In the genomic region with DNA sequence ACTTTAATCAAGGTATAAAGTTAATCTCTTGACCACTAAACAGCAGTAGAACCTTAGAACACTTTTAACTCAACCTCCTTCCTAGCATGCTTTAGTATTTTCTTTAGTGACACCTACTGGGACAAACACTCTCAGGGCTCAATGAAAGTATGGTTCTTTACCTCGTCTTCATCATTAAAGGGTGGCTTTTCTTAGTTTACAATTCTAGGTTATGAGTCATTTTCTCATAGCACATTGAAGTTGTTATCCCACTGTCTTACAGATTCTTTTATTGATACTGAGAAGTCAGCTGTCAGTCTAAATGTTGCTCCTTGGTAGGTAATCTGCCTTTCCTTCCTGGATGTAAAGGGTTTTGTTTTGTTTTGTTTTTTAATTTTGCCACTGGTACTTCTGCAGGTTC, we compare ENCODE assay signal across 25 cellular contexts. TPM values are rescaled to one million over a fixed set of nuclear protein-coding genes. Genes with fewer than 3 reads are reported as not detected.
"Had no signal": no experiment of that assay in that cellular context is flagged by ENCODE, and none has a peak within 500 bp of the region (broad histone marks: within the 10 kb centered on the region; RNA-seq: fewer than 3 reads in every experiment).

No MANE protein-coding gene starts in this region.

- DNase-seq: activated CD4-positive, alpha-beta T cell treated with anti-CD3 and anti-CD28 coated beads, Interleukin-2, amount 50 U/mL, for 48 hours; activated effector memory CD4-positive, alpha-beta T cell treated with Interleukin-2 at 50 U/mL for 16 hours; activated naive CD4-positive, alpha-beta T cell treated with anti-CD3 and anti-CD28 coated beads, Interleukin-2, amount 10 ng/mL, durations not matched to agents 7 days and 5 days; aorta; dermis blood vessel endothelial cell; effector memory CD4-positive, alpha-beta T cell; hippocampal formation; islet precursor cell; left cardiac atrium; nucleus accumbens; right cardiac atrium; stimulated activated CD4-positive, alpha-beta T cell treated with anti-CD3 and anti-CD28 coated beads, Interleukin-4, amount 100 ng/mL, for 24 hours; WERI-Rb-1 had no signal

- H3K9ac ChIP-seq: parathyroid adenoma had no signal

- H3K27me3 Mint-ChIP-seq: activated naive CD4-positive, alpha-beta T cell treated with anti-CD3 and anti-CD28 coated beads, Interleukin-2, amount 10 ng/mL, durations not matched to agents 7 days and 5 days; brain; stimulated activated naive CD8-positive, alpha-beta T cell treated with anti-CD3 and anti-CD28 coated beads, Interleukin-15, Interleukin-2, amounts not matched to agents 100 ng/mL and 50 ng/mL, for 24 hours had no signal

- H3K4me3 ChIP-seq: suprapubic skin, tibial nerve had no signal

- H3K27ac ChIP-seq: parathyroid adenoma, suprapubic skin, tibial nerve, WERI-Rb-1 had no signal

- H3K4me1 Mint-ChIP-seq: activated naive CD4-positive, alpha-beta T cell treated with anti-CD3 and anti-CD28 coated beads, Interleukin-2, amount 10 ng/mL, durations not matched to agents 7 days and 5 days; brain had no signal

- H3K27ac Mint-ChIP-seq: activated naive CD4-positive, alpha-beta T cell treated with anti-CD3 and anti-CD28 coated beads, Interleukin-2, amount 10 ng/mL, durations not matched to agents 7 days and 5 days; brain; stimulated activated naive CD8-positive, alpha-beta T cell treated with anti-CD3 and anti-CD28 coated beads, Interleukin-15, Interleukin-2, amounts not matched to agents 100 ng/mL and 50 ng/mL, for 24 hours; T-helper 2 cell treated with Interferon-gamma antibody and Interleukin-4, amounts not matched to agents 5 μg/mL and 100 μg/mL, for 36 hours had no signal

- ATAC-seq: esophagus mucosa, left cardiac atrium, right cardiac atrium, SK-N-SH treated with all-trans-retinoic acid at 6 μM for 48 hours had no signal

- H3K9me3 ChIP-seq: suprapubic skin, tibial nerve had no signal

- H3K27me3 ChIP-seq: suprapubic skin, tibial nerve had no signal

- H3K4me3 Mint-ChIP-seq: activated naive CD4-positive, alpha-beta T cell treated with anti-CD3 and anti-CD28 coated beads, Interleukin-2, amount 10 ng/mL, durations not matched to agents 7 days and 5 days; brain; stimulated activated naive CD8-positive, alpha-beta T cell treated with anti-CD3 and anti-CD28 coated beads, Interleukin-15, Interleukin-2, amounts not matched to agents 100 ng/mL and 50 ng/mL, for 24 hours; T-helper 2 cell treated with Interferon-gamma antibody and Interleukin-4, amounts not matched to agents 5 μg/mL and 100 μg/mL, for 36 hours had no signal

- H3K4me1 ChIP-seq: parathyroid adenoma, suprapubic skin, tibial nerve had no signal

- H3K9me3 Mint-ChIP-seq: activated naive CD4-positive, alpha-beta T cell treated with anti-CD3 and anti-CD28 coated beads, Interleukin-2, amount 10 ng/mL, durations not matched to agents 7 days and 5 days; stimulated activated naive CD8-positive, alpha-beta T cell treated with anti-CD3 and anti-CD28 coated beads, Interleukin-15, Interleukin-2, amounts not matched to agents 100 ng/mL and 50 ng/mL, for 24 hours; T-helper 2 cell treated with Interferon-gamma antibody and Interleukin-4, amounts not matched to agents 5 μg/mL and 100 μg/mL, for 36 hours had no signal

- H2AFZ ChIP-seq: parathyroid adenoma had no signal

RNA-seq across cellular contexts. Expression of gene SIGLEC15, which starts 38.0 kb away (rescaled TPM):
- total RNA-seq: cardiac septum, dermis blood vessel endothelial cell, endothelial cell of umbilical vein, esophagus mucosa, frontal cortex had no signal
- polyA plus RNA-seq: endothelial cell of umbilical vein, neural cell had no signal
